In genomic region chr10:78719276-78719675, GRCh38 we compare ENCODE assay signal across 34 cellular contexts.
"Had no signal": no experiment of that assay in that cellular context is flagged by ENCODE, and none has a peak within 500 bp of the region (broad histone marks: within the 10 kb centered on the region; RNA-seq: fewer than 3 reads in every experiment).

No MANE protein-coding gene starts in this region.

- H3K36me3 ChIP-seq: MG63 had no signal

- H3K9me3 ChIP-seq: MG63 had no signal

- H3K4me3 ChIP-seq: MG63 had no signal

- DNase-seq: Karpas-422, Kasumi-1, MG63, MM.1S, MV-4-11, NCI-H1048, NCI-H1092, NCI-H1092 treated with DMSO at 0.1 percent for 48 hours, NCI-H1105, NCI-H1105 treated with DMSO at 0.1 percent for 48 hours, NCI-H1417, NCI-H1417 treated with DMSO at 0.1 percent for 48 hours, NCI-H1436, NCI-H1436 treated with DMSO at 0.1 percent for 48 hours, NCI-H146, NCI-H1694, NCI-H1694 treated with DMSO at 0.1 percent for 48 hours, NCI-H187, NCI-H187 treated with DMSO at 0.1 percent for 48 hours, NCI-H1930, NCI-H2029, NCI-H2029 treated with DMSO at 0.1 percent for 48 hours, NCI-H2081, NCI-H2081 treated with DMSO at 0.1 percent for 48 hours, NCI-H2107, NCI-H2171, NCI-H2171 treated with DMSO at 0.1 percent for 48 hours, NCI-H2227 treated with DMSO at 0.1 percent for 48 hours, NCI-H226, NCI-H345, NCI-H446, NCI-H446 treated with DMSO at 0.1 percent for 48 hours, NCI-H510A, NCI-H510A treated with DMSO at 0.1 percent for 48 hours had no signal

- H3K27me3 ChIP-seq: MG63 had no signal
